Comparison of ENCODE assay signal across 1 cellular context in genomic region chr16:70592106-70592571, GRCh38.
TF ChIP-seq lines count a peak whose summit lies in the region.

No MANE protein-coding gene starts in this region.

TF ChIP-seq in HCT116, 20 proteins besides CTCF, POLR2A, EP300 and RAD21 (continued from another document):
- TF ChIP-seq ZBTB33 (IDR thresholded peaks at IDR 0.05; ENCODE audit: extremely low read depth, insufficient replicate concordance, low read length): no peak
- TF ChIP-seq SRF (IDR thresholded peaks at IDR 0.05; ENCODE audit: low read depth): no peak
- TF ChIP-seq, protein P1, sequence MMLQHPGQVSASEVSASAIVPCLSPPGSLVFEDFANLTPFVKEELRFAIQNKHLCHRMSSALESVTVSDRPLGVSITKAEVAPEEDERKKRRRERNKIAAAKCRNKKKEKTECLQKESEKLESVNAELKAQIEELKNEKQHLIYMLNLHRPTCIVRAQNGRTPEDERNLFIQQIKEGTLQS (IDR thresholded peaks at IDR 0.05): no peak
- TF ChIP-seq ZFX (IDR thresholded peaks at IDR 0.05): no peak
- no peak for TF ChIP-seq JUND (IDR thresholded peaks at IDR 0.05)
- TF ChIP-seq FOSL1 (IDR thresholded peaks at IDR 0.05; ENCODE audit: low read depth): no peak
- no peak for TF ChIP-seq CEBPB (IDR thresholded peaks at IDR 0.05; ENCODE audit: low read depth)
- TF ChIP-seq EZH2 (IDR thresholded peaks at IDR 0.05): no peak
- TF ChIP-seq EGR1 (IDR thresholded peaks at IDR 0.05; ENCODE audit: low read depth): no peak
TF ChIP-seq in HCT116: peak in this region for 0.
